Comparison of ENCODE assay signal across 27 cellular contexts in the genomic region with DNA sequence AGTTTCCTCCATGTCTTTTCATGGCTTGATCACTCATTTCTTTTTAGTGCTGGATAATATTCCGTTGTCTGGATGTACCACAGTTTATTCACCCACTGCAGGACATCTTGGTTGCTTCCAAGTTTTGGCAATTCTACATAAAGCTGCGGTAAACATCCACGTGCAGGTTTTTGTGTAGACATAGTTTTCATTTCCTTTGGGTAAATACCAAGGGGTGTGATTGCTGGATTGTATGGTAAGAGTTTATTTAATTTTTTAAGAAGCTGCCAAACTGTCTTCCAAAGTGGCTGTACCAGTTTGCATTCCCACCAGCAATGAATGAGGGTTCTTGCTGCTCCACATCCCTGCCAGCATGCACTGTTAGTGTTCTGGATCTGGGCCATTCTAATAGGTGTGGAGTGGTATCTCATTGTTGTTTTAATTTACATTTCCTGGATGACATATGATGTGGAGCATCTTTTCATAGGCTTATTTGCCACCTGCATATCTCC.
"Had no signal": no experiment of that assay in that cellular context is flagged by ENCODE, and none has a peak within 500 bp of the region (broad histone marks: within the 10 kb centered on the region; RNA-seq: fewer than 3 reads in every experiment).

No MANE protein-coding gene starts in this region.

- H3K4me3 Mint-ChIP-seq: activated CD4-positive, alpha-beta T cell treated with anti-CD3 and anti-CD28 coated beads, Interleukin-2, amount 10 ng/mL, durations not matched to agents 7 days and 5 days; activated CD8-positive, alpha-beta memory T cell treated with anti-CD3 and anti-CD28 coated beads, Interleukin-2, amount 10 ng/mL, durations not matched to agents 7 days and 5 days; activated CD8-positive, alpha-beta T cell treated with anti-CD3 and anti-CD28 coated beads for 36 hours; activated naive CD4-positive, alpha-beta T cell treated with anti-CD3 and anti-CD28 coated beads, Interleukin-2, amount 50 U/mL, for 24 hours; brain; dendritic cell treated with granulocyte-macrophage colony-stimulating factor and Interleukin-4, amounts not matched to agents 40 ng/mL and 50 ng/mL, for 4 days; immature natural killer cell; naive B cell; neural crest cell; stimulated activated effector memory CD8-positive, alpha-beta T cell treated with anti-CD3 and anti-CD28 coated beads, Interleukin-12 subunit alpha, Interleukin-12 subunit beta, amount 100 ng/mL, for 72 hours; stimulated activated naive CD8-positive, alpha-beta T cell treated with anti-CD3 and anti-CD28 coated beads, Interleukin-15, amount 100 ng/mL, for 72 hours had no signal

- ATAC-seq: activated CD8-positive, alpha-beta memory T cell treated with anti-CD3 and anti-CD28 coated beads, Interleukin-2, amount 10 ng/mL, durations not matched to agents 7 days and 5 days; activated CD8-positive, alpha-beta T cell treated with anti-CD3 and anti-CD28 coated beads for 36 hours; left lung; right lobe of liver; stimulated activated effector memory CD8-positive, alpha-beta T cell treated with anti-CD3 and anti-CD28 coated beads, Interleukin-12 subunit alpha, Interleukin-12 subunit beta, amount 100 ng/mL, for 72 hours; stimulated activated naive CD8-positive, alpha-beta T cell treated with anti-CD3 and anti-CD28 coated beads, Interleukin-15, amount 100 ng/mL, for 72 hours had no signal

- DNase-seq: activated CD4-positive, alpha-beta T cell treated with anti-CD3 and anti-CD28 coated beads, Interleukin-2, amount 10 ng/mL, durations not matched to agents 7 days and 5 days; activated CD4-positive, CD25-positive, alpha-beta regulatory T cell treated with anti-CD3 and anti-CD28 coated beads, Interleukin-2, amount 50 U/mL, for 72 hours; activated CD8-positive, alpha-beta memory T cell treated with anti-CD3 and anti-CD28 coated beads, Interleukin-2, amount 10 ng/mL, durations not matched to agents 7 days and 5 days; activated CD8-positive, alpha-beta T cell treated with anti-CD3 and anti-CD28 coated beads for 36 hours; activated gamma-delta T cell treated with Interleukin-2 at 50 U/mL for 16 hours; activated T-cell treated with anti-CD3 and anti-CD28 coated beads, Interleukin-2, amount 50 U/mL, for 1 hour; aorta; caudate nucleus; effector CD4-positive, alpha-beta T cell; erythroblast; foreskin melanocyte; immature natural killer cell; left lung; naive B cell; occipital lobe; right lobe of liver; small intestine; stimulated activated CD4-positive, alpha-beta T cell treated with anti-CD3 and anti-CD28 coated beads, Interleukin-2, amount 100 ng/mL, for 24 hours; stimulated activated naive CD8-positive, alpha-beta T cell treated with anti-CD3 and anti-CD28 coated beads, Interleukin-15, amount 100 ng/mL, for 72 hours; tibial artery had no signal

- H3K36me3 Mint-ChIP-seq: activated CD8-positive, alpha-beta memory T cell treated with anti-CD3 and anti-CD28 coated beads, Interleukin-2, amount 10 ng/mL, durations not matched to agents 7 days and 5 days; activated naive CD4-positive, alpha-beta T cell treated with anti-CD3 and anti-CD28 coated beads, Interleukin-2, amount 50 U/mL, for 24 hours; immature natural killer cell; naive B cell; stimulated activated effector memory CD8-positive, alpha-beta T cell treated with anti-CD3 and anti-CD28 coated beads, Interleukin-12 subunit alpha, Interleukin-12 subunit beta, amount 100 ng/mL, for 72 hours had no signal

- H3K27ac Mint-ChIP-seq: activated CD4-positive, alpha-beta T cell treated with anti-CD3 and anti-CD28 coated beads, Interleukin-2, amount 10 ng/mL, durations not matched to agents 7 days and 5 days; activated CD8-positive, alpha-beta memory T cell treated with anti-CD3 and anti-CD28 coated beads, Interleukin-2, amount 10 ng/mL, durations not matched to agents 7 days and 5 days; activated CD8-positive, alpha-beta T cell treated with anti-CD3 and anti-CD28 coated beads for 36 hours; activated naive CD4-positive, alpha-beta T cell treated with anti-CD3 and anti-CD28 coated beads, Interleukin-2, amount 50 U/mL, for 24 hours; brain; dendritic cell treated with granulocyte-macrophage colony-stimulating factor and Interleukin-4, amounts not matched to agents 40 ng/mL and 50 ng/mL, for 4 days; immature natural killer cell; stimulated activated effector memory CD8-positive, alpha-beta T cell treated with anti-CD3 and anti-CD28 coated beads, Interleukin-12 subunit alpha, Interleukin-12 subunit beta, amount 100 ng/mL, for 72 hours; stimulated activated naive CD8-positive, alpha-beta T cell treated with anti-CD3 and anti-CD28 coated beads, Interleukin-15, amount 100 ng/mL, for 72 hours had no signal

- H3K4me3 ChIP-seq: hepatocyte, left lung, lung, right lobe of liver, tibial artery had no signal

- H3K27me3 Mint-ChIP-seq: brain had no signal

- H3K9me3 Mint-ChIP-seq: activated CD4-positive, alpha-beta T cell treated with anti-CD3 and anti-CD28 coated beads, Interleukin-2, amount 10 ng/mL, durations not matched to agents 7 days and 5 days; activated CD8-positive, alpha-beta T cell treated with anti-CD3 and anti-CD28 coated beads for 36 hours; activated naive CD4-positive, alpha-beta T cell treated with anti-CD3 and anti-CD28 coated beads, Interleukin-2, amount 50 U/mL, for 24 hours; brain; dendritic cell treated with granulocyte-macrophage colony-stimulating factor and Interleukin-4, amounts not matched to agents 40 ng/mL and 50 ng/mL, for 4 days; immature natural killer cell; naive B cell; neural crest cell; stimulated activated effector memory CD8-positive, alpha-beta T cell treated with anti-CD3 and anti-CD28 coated beads, Interleukin-12 subunit alpha, Interleukin-12 subunit beta, amount 100 ng/mL, for 72 hours; stimulated activated naive CD8-positive, alpha-beta T cell treated with anti-CD3 and anti-CD28 coated beads, Interleukin-15, amount 100 ng/mL, for 72 hours had no signal

- H3K4me1 Mint-ChIP-seq: activated CD4-positive, alpha-beta T cell treated with anti-CD3 and anti-CD28 coated beads, Interleukin-2, amount 10 ng/mL, durations not matched to agents 7 days and 5 days; activated CD8-positive, alpha-beta memory T cell treated with anti-CD3 and anti-CD28 coated beads, Interleukin-2, amount 10 ng/mL, durations not matched to agents 7 days and 5 days; activated naive CD4-positive, alpha-beta T cell treated with anti-CD3 and anti-CD28 coated beads, Interleukin-2, amount 50 U/mL, for 24 hours; immature natural killer cell; naive B cell; stimulated activated effector memory CD8-positive, alpha-beta T cell treated with anti-CD3 and anti-CD28 coated beads, Interleukin-12 subunit alpha, Interleukin-12 subunit beta, amount 100 ng/mL, for 72 hours; stimulated activated naive CD8-positive, alpha-beta T cell treated with anti-CD3 and anti-CD28 coated beads, Interleukin-15, amount 100 ng/mL, for 72 hours had no signal
